Comparison of ENCODE assay signal across 1 cellular context in genomic region chr17:8887834-8888703, GRCh38.
TF ChIP-seq lines count a peak whose summit lies in the region.

No MANE protein-coding gene starts in this region.

TF ChIP-seq in GM12878, 131 proteins besides CTCF, POLR2A, EP300 and RAD21:
- TF ChIP-seq CHD4 (IDR thresholded peaks at IDR 0.05) (no peak), IKZF1 (conservative IDR thresholded peaks at IDR 0.05) (no peak), CBX5 (IDR thresholded peaks at IDR 0.05; ENCODE audit: low read depth) (no peak), CREM (IDR thresholded peaks at IDR 0.05; ENCODE audit: low read depth) (no peak), TBL1XR1 (IDR thresholded peaks at IDR 0.05; ENCODE audit: low read depth, low read length) (no peak), CREB1 (IDR thresholded peaks at IDR 0.05; ENCODE audit: low read depth) (no peak), CEBPZ (IDR thresholded peaks at IDR 0.05; ENCODE audit: low read depth, low read length) (no peak), SMC3 (IDR thresholded peaks at IDR 0.05; ENCODE audit: borderline replicate concordance, low read length) (no peak), HCFC1 (IDR thresholded peaks at IDR 0.05; ENCODE audit: low read length) (no peak), MYC (IDR thresholded peaks at IDR 0.05; ENCODE audit: insufficient read depth, insufficient read length, insufficient replicate concordance, low read length, severe bottlenecking) (no peak), SMAD5 (IDR thresholded peaks at IDR 0.05; ENCODE audit: low read depth) (no peak), SUPT20H (IDR thresholded peaks at IDR 0.05; ENCODE audit: borderline replicate concordance, control insufficient read depth, low read depth, low read length) (no peak), SREBF1 (IDR thresholded peaks at IDR 0.05; ENCODE audit: low read length) (no peak), CHD1 (IDR thresholded peaks at IDR 0.05; ENCODE audit: low read depth, low read length) (no peak), RCOR1 (conservative IDR thresholded peaks at IDR 0.05; ENCODE audit: low read depth, low read length) (no peak), ZNF217 (IDR thresholded peaks at IDR 0.05) (no peak)
